ENCODE assay signal across 8 cellular contexts in genomic region chr6:26156105-26156849, GRCh38.
A peak's percentile ranks its signal among the peaks of the same experiment; 100 is the strongest.
DNase-seq lines count a peak whose midpoint lies in the region; FAIRE-seq and TF ChIP-seq lines count a peak whose summit lies in the region.

No MANE protein-coding gene starts in this region.

- H3K36me3 Mint-ChIP-seq in activated naive CD4-positive, alpha-beta T cell treated with anti-CD3 and anti-CD28 coated beads for 36 hours (ENCODE audit: low read depth) = peaks cover 20% of the 10 kb centered on the region

- H3K27me3 ChIP-seq in Loucy (ENCODE audit: insufficient read depth, low read length, poor library complexity, severe bottlenecking) (no peaks in the 10 kb centered on the region), SJCRH30 (no peaks in the 10 kb centered on the region), neutrophil (no peaks in the 10 kb centered on the region), subcutaneous abdominal adipose tissue (ENCODE audit: control insufficient read depth in 5 of 5, insufficient read depth in 4 of 5, low read length in 5 of 5) (no peaks in the 10 kb centered on the region)

- H4K20me1 ChIP-seq in Loucy (ENCODE audit: insufficient read depth, low read length, poor library complexity, severe bottlenecking) = peaks cover 4% of the 10 kb centered on the region

- peak overlapping the region; percentile 62 for H2AFZ ChIP-seq in Loucy (ENCODE audit: low read length)

- H3K27ac Mint-ChIP-seq in activated naive CD4-positive, alpha-beta T cell treated with anti-CD3 and anti-CD28 coated beads for 36 hours = peak overlapping the region; percentile 97

- CTCF ChIA-PET in activated naive CD4-positive, alpha-beta T cell treated with anti-CD3 and anti-CD28 coated beads for 36 hours (lab: Charles Lee) = interaction anchor here (2.2 kb wide), 1 partner anchor 32 kb away, joined by 9 read pairs; a partner anchor contains a TSS

- H3K4me2 ChIP-seq in Loucy (ENCODE audit: low read depth, low read length, poor library complexity, severe bottlenecking) = peak overlapping the region; percentile 81

- intact Hi-C loops in activated naive CD4-positive, alpha-beta T cell treated with anti-CD3 and anti-CD28 coated beads for 36 hours (cut with micrococcal nuclease) = no loop called here

- peak; percentile 99 for TF ChIP-seq POLR2A in H54 (IDR thresholded peaks at IDR 0.05; ENCODE audit: low read depth, low read length)

- peak overlapping the region; percentile 97 for H3K27ac ChIP-seq in SJCRH30
- peak overlapping the region; percentile 85 for H3K27ac ChIP-seq in neutrophil
- peak overlapping the region; percentile 87 for H3K27ac ChIP-seq in subcutaneous abdominal adipose tissue (ENCODE audit: low read depth, low read length)

- H3K9me3 ChIP-seq in Loucy (ENCODE audit: insufficient read depth, low read depth, low read length) (no peaks in the 10 kb centered on the region), SJCRH30 (replicated peaks) (no peaks in the 10 kb centered on the region), neutrophil (no peaks in the 10 kb centered on the region), subcutaneous abdominal adipose tissue (ENCODE audit: control insufficient read depth in 5 of 5, low read length in 5 of 5) (no peaks in the 10 kb centered on the region)

- H3K79me2 ChIP-seq in Loucy (ENCODE audit: insufficient read depth, low read length) = peaks cover 22% of the 10 kb centered on the region

- H3K36me3 ChIP-seq in Loucy (ENCODE audit: insufficient read depth, low read length) = no peaks in the 10 kb centered on the region
- H3K36me3 ChIP-seq in SJCRH30 = no peaks in the 10 kb centered on the region
- H3K36me3 ChIP-seq in neutrophil = no peaks in the 10 kb centered on the region
- H3K36me3 ChIP-seq in subcutaneous abdominal adipose tissue (ENCODE audit: control insufficient read depth in 5 of 5, insufficient read depth in 5 of 5, low read length in 5 of 5) = no peaks in the 10 kb centered on the region

- H3K9me3 Mint-ChIP-seq in activated naive CD4-positive, alpha-beta T cell treated with anti-CD3 and anti-CD28 coated beads for 36 hours = no peaks in the 10 kb centered on the region

- peak overlapping the region; percentile 79 for H3K4me3 Mint-ChIP-seq in activated naive CD4-positive, alpha-beta T cell treated with anti-CD3 and anti-CD28 coated beads for 36 hours

- peaks cover 20% of the 10 kb centered on the region for H3K4me1 ChIP-seq in Loucy (ENCODE audit: insufficient read depth, low read length, poor library complexity, severe bottlenecking)
- peaks cover 2% of the 10 kb centered on the region; the same call in 1 of the 2 replicates for H3K4me1 ChIP-seq in SJCRH30
- H3K4me1 ChIP-seq in neutrophil (ENCODE audit: control insufficient read depth in 1 of 2, insufficient read depth in 1 of 2, low read depth in 1 of 2, low read length in 1 of 2) = peaks cover 38 to 46% of the 10 kb centered on the region in 2 experiments
- H3K4me1 ChIP-seq in subcutaneous abdominal adipose tissue (ENCODE audit: control insufficient read depth in 5 of 5, insufficient read depth in 5 of 5, low read length in 5 of 5) = peaks cover 0 to 41% (median 36%) of the 10 kb centered on the region in 5 donors

- H3K4me3 ChIP-seq in Loucy (ENCODE audit: low read length, poor library complexity, severe bottlenecking) (peak overlapping the region; percentile 87), SJCRH30 (peak overlapping the region; percentile 63), neutrophil (ENCODE audit: low read depth in 1 of 2, low read length in 1 of 2) (peak overlapping the region; percentile 71 to 72), subcutaneous abdominal adipose tissue (ENCODE audit: low read depth in 1 of 5, low read length in 5 of 5) (peak overlapping the region; percentile 85 to 93 (median 88))

- peaks cover 19% of the 10 kb centered on the region for H3F3A ChIP-seq in Loucy (ENCODE audit: low read depth)

- DNase-seq in ELF-1 (ENCODE audit: low read depth, low spot score) (peak; percentile 96), H54 (ENCODE audit: insufficient read length, low spot score) (peak; percentile 68), SJCRH30 (peak; percentile 89 to 91), frontal cortex (ENCODE audit: low spot score in 2 of 2) (peak; percentile 75 to 83)
- DNase-seq in activated naive CD4-positive, alpha-beta T cell treated with anti-CD3 and anti-CD28 coated beads for 36 hours = peak; percentile 87

- H3K27me3 Mint-ChIP-seq in activated naive CD4-positive, alpha-beta T cell treated with anti-CD3 and anti-CD28 coated beads for 36 hours (ENCODE audit: low read depth) = peaks cover 13% of the 10 kb centered on the region

- no peaks in the 10 kb centered on the region for H3K9me2 ChIP-seq in Loucy (replicated peaks; ENCODE audit: low read depth, low read length)

- FAIRE-seq in H54 (lab: Jason Lieb, UNC) = peak; percentile 66
- no peak for FAIRE-seq in frontal cortex (lab: Jason Lieb, UNC)

- no peak for TF ChIP-seq CTCF in Loucy (conservative IDR thresholded peaks at IDR 0.05; ENCODE audit: low read length)
- TF ChIP-seq CTCF in neutrophil (IDR thresholded peaks at IDR 0.05) = peak; percentile 16

- peaks cover 43% of the 10 kb centered on the region for H3K4me1 Mint-ChIP-seq in activated naive CD4-positive, alpha-beta T cell treated with anti-CD3 and anti-CD28 coated beads for 36 hours (ENCODE audit: low read depth)

- H3K9ac ChIP-seq in Loucy (ENCODE audit: low read depth, low read length, poor library complexity, severe bottlenecking) = peak overlapping the region; percentile 98
- H3K9ac ChIP-seq in subcutaneous abdominal adipose tissue (ENCODE audit: low read length in 5 of 5) = peak overlapping the region; percentile 48 to 88 (median 76)

Comparison
In these comparisons a context has a peak if more than half of its experiments do, and no peak if none do; other contexts are left out.
1. Peak in every context shown above with its lines: DNase-seq, H3K4me3 ChIP-seq and H3K27ac ChIP-seq.